In genomic region chr17:31496601-31497000, GRCh38 we compare ENCODE assay signal across 22 cellular contexts.
A peak's percentile ranks its signal among the peaks of the same experiment; 100 is the strongest.
DNase-seq lines count a peak whose midpoint lies in the region; ATAC-seq and TF ChIP-seq lines count a peak whose summit lies in the region.
"Had no signal": no experiment of that assay in that cellular context is flagged by ENCODE, and none has a peak within 500 bp of the region (broad histone marks: within the 10 kb centered on the region; RNA-seq: fewer than 3 reads in every experiment).

No MANE protein-coding gene starts in this region.

- H2AK5ac ChIP-seq in H9 (ENCODE audit: insufficient read length, low read length), result no peak overlapping the region

- H2BK20ac ChIP-seq in H9 (ENCODE audit: low read depth, low read length, poor library complexity, severe bottlenecking), result no peak overlapping the region

- H3K79me2 ChIP-seq in H9 (ENCODE audit: insufficient read depth, low read length), result peaks cover 4% of the 10 kb centered on the region; the same call in 1 of the 2 replicates
- H3K79me2 ChIP-seq in osteoblast (ENCODE audit: insufficient read depth, low read length), result no peaks in the 10 kb centered on the region

- no peak overlapping the region for H4K91ac ChIP-seq in H9 (ENCODE audit: insufficient read length, low read depth, low read length)

- peak overlapping the region; percentile 10 for H3K4me3 ChIP-seq in CD4-positive, CD25-positive, alpha-beta regulatory T cell (ENCODE audit: low read depth, low read length)
- H3K4me3 ChIP-seq in effector memory CD4-positive, alpha-beta T cell (ENCODE audit: insufficient read depth, low read depth, low read length, poor library complexity, severe bottlenecking), result no peak overlapping the region
- H3K4me3 ChIP-seq in osteoblast (ENCODE audit: insufficient read depth, low read length), result no peak overlapping the region
- H3K4me3 ChIP-seq: adrenal gland, colonic mucosa, GM12878 had no signal

- H4K20me1 ChIP-seq in H9 (ENCODE audit: control insufficient read depth, insufficient read depth, insufficient read length) (no peaks in the 10 kb centered on the region), osteoblast (ENCODE audit: insufficient read depth, low read length) (no peaks in the 10 kb centered on the region)

- peaks cover 14 to 91% (median 45%) of the 10 kb centered on the region in 4 donors for H3K4me1 Mint-ChIP-seq in CD4-positive, CD25-positive, alpha-beta regulatory T cell
- H3K4me1 Mint-ChIP-seq in H9, result peaks cover 62 to 84% of the 10 kb centered on the region in 2 experiments

- H3K4me3 Mint-ChIP-seq in CD4-positive, CD25-positive, alpha-beta regulatory T cell, result peak overlapping the region in 3 of 4 donors; percentile 13 to 61 (median 60)
- H3K4me3 Mint-ChIP-seq in H9, result no peak overlapping the region

- peak overlapping the region; percentile 20 for H3K9ac ChIP-seq in H9 (ENCODE audit: extremely low read depth, insufficient read length, low read length)

- no peak for DNase-seq in CD4-positive, CD25-positive, alpha-beta regulatory T cell
- DNase-seq in H9, result no peak
- no peak for DNase-seq in effector memory CD4-positive, alpha-beta T cell
- peak; percentile 61 for DNase-seq in osteoblast (ENCODE audit: insufficient read length, low spot score, missing footprints)
- DNase-seq: adrenal gland; colonic mucosa; DND-41; kidney glomerular epithelial cell; NCI-H1092; NCI-H187 treated with DMSO at 0.1 percent for 48 hours; NCI-H69; stimulated activated CD4-positive, alpha-beta T cell treated with anti-CD3 and anti-CD28 coated beads, Interleukin-15, amount 100 ng/mL, for 24 hours; substantia nigra; T1000 had no signal

- H3K4me2 ChIP-seq in H9 (ENCODE audit: insufficient read depth, insufficient read length, low read length) (no peak overlapping the region), osteoblast (ENCODE audit: insufficient read depth, low read length) (no peak overlapping the region)

- no peak overlapping the region for H3K4ac ChIP-seq in H9 (ENCODE audit: low read depth, low read length)

- no peak for TF ChIP-seq CTCF in H9 (conservative IDR thresholded peaks at IDR 0.05)
- TF ChIP-seq CTCF in osteoblast (IDR thresholded peaks at IDR 0.05; ENCODE audit: extremely low read depth, low read depth, low read length), result no peak

- WGBS in H9 (ENCODE audit: extremely low coverage, insufficient read length, low lambda C conversion rate), result no CpG with 5 or more reads among the region's 6 CpGs

- H2AFZ ChIP-seq in H9 (ENCODE audit: low read length) (no peak overlapping the region), osteoblast (ENCODE audit: low read length) (no peak overlapping the region)

- peaks cover 78% of the 10 kb centered on the region for H3K4me1 ChIP-seq in CD4-positive, CD25-positive, alpha-beta regulatory T cell (ENCODE audit: control insufficient read depth, insufficient read depth, low read length, poor library complexity, severe bottlenecking)
- H3K4me1 ChIP-seq in H9 (ENCODE audit: insufficient read depth, low read length) (peaks cover 8% of the 10 kb centered on the region; the same call in 1 of the 2 replicates), osteoblast (ENCODE audit: insufficient read depth, low read length) (peaks cover 9% of the 10 kb centered on the region)
- H3K4me1 ChIP-seq in effector memory CD4-positive, alpha-beta T cell (ENCODE audit: control insufficient read depth, insufficient read depth, low read length, poor library complexity, severe bottlenecking), result peaks cover 61% of the 10 kb centered on the region

- H2BK15ac ChIP-seq in H9 (ENCODE audit: low read depth, low read length), result no peak overlapping the region

- no peaks in the 10 kb centered on the region for H3K36me3 Mint-ChIP-seq in CD4-positive, CD25-positive, alpha-beta regulatory T cell
- H3K36me3 Mint-ChIP-seq in H9 (ENCODE audit: insufficient read depth in 1 of 3, low read depth in 3 of 3), result no peaks in the 10 kb centered on the region

- H4K8ac ChIP-seq in H9 (replicated peaks; ENCODE audit: insufficient read length, low read depth, low read length), result no peak overlapping the region

- no peak overlapping the region for H3K56ac ChIP-seq in H9 (ENCODE audit: insufficient read length, low read depth, low read length)

- no peaks in the 10 kb centered on the region for H3K9me3 ChIP-seq in CD4-positive, CD25-positive, alpha-beta regulatory T cell (ENCODE audit: control insufficient read depth in 2 of 2, low read length in 2 of 2)
- H3K9me3 ChIP-seq in H9 (ENCODE audit: control insufficient read depth, low read depth, low read length), result no peaks in the 10 kb centered on the region
- no peaks in the 10 kb centered on the region for H3K9me3 ChIP-seq in effector memory CD4-positive, alpha-beta T cell (ENCODE audit: control insufficient read depth, low read length)
- no peaks in the 10 kb centered on the region for H3K9me3 ChIP-seq in osteoblast (ENCODE audit: low read depth, low read length)
- H3K9me3 ChIP-seq: adrenal gland, colonic mucosa had no signal

- peaks cover 2% of the 10 kb centered on the region for H3K79me1 ChIP-seq in H9 (ENCODE audit: insufficient read depth, low read depth, low read length, poor library complexity, severe bottlenecking)

- H3K27me3 Mint-ChIP-seq in CD4-positive, CD25-positive, alpha-beta regulatory T cell, result no peaks in the 10 kb centered on the region
- H3K27me3 Mint-ChIP-seq in H9 (ENCODE audit: low read depth), result peaks cover 1% of the 10 kb centered on the region; the same call in 1 of the 2 replicates

- H3T11ph ChIP-seq in H9 (ENCODE audit: low read length), result no peak overlapping the region

- no peak overlapping the region for H3K23ac ChIP-seq in H9 (ENCODE audit: insufficient read length, low read depth, low read length)

- no peaks in the 10 kb centered on the region for H3K27me3 ChIP-seq in CD4-positive, CD25-positive, alpha-beta regulatory T cell (ENCODE audit: control insufficient read depth, insufficient read depth, low read length)
- H3K27me3 ChIP-seq in H9 (ENCODE audit: insufficient read depth, low read length) (no peaks in the 10 kb centered on the region), osteoblast (ENCODE audit: insufficient read depth, low read length) (peaks cover 45% of the 10 kb centered on the region)
- H3K27me3 ChIP-seq in effector memory CD4-positive, alpha-beta T cell (replicated peaks; ENCODE audit: control insufficient read depth, insufficient read depth, low read length, poor library complexity, severe bottlenecking), result no peaks in the 10 kb centered on the region
- H3K27me3 ChIP-seq: adrenal gland, colonic mucosa had no signal

- H3K18ac ChIP-seq in H9 (ENCODE audit: insufficient read length, low read depth, low read length), result no peak overlapping the region

- peak overlapping the region; percentile 90 to 99 (median 95) for H3K27ac Mint-ChIP-seq in CD4-positive, CD25-positive, alpha-beta regulatory T cell
- H3K27ac Mint-ChIP-seq in H9, result peak overlapping the region in 1 of 3 experiments; percentile 25; a peak in 1 of 7 replicates

- H2BK5ac ChIP-seq in H9 (ENCODE audit: insufficient read length, low read length), result no peak overlapping the region

- no peaks in the 10 kb centered on the region for H3K9me3 Mint-ChIP-seq in CD4-positive, CD25-positive, alpha-beta regulatory T cell
- H3K9me3 Mint-ChIP-seq in H9, result no peaks in the 10 kb centered on the region

- H3K14ac ChIP-seq in H9 (ENCODE audit: insufficient read depth, low read length), result no peak overlapping the region

- no peak overlapping the region for H2BK12ac ChIP-seq in H9 (ENCODE audit: insufficient read length, low read depth, low read length)

- no peak overlapping the region for H2BK120ac ChIP-seq in H9 (ENCODE audit: low read depth, low read length, poor library complexity, severe bottlenecking)

- no peaks in the 10 kb centered on the region for H3K23me2 ChIP-seq in H9 (ENCODE audit: insufficient read length, low read depth, low read length, poor library complexity, severe bottlenecking)

- no peak for ATAC-seq in CD4-positive, CD25-positive, alpha-beta regulatory T cell (ENCODE audit: low read depth in 2 of 2)
- ATAC-seq in GM18861 (IDR thresholded peaks at IDR 0.05; ENCODE audit: unreplicated experiment), result no peak
- ATAC-seq in HG03520 (IDR thresholded peaks at IDR 0.05; ENCODE audit: unreplicated experiment), result no peak
- ATAC-seq in GM19397 (IDR thresholded peaks at IDR 0.05; ENCODE audit: unreplicated experiment), result no peak
- ATAC-seq: activated CD4-positive, CD25-positive, alpha-beta regulatory T cell treated with anti-CD3 and anti-CD28 coated beads, Interleukin-2, amount 50 U/mL, for 24 hours; GM12878; sciatic nerve; SK-N-SH treated with all-trans-retinoic acid at 6 μM for 48 hours had no signal

- no peaks in the 10 kb centered on the region for H3K36me3 ChIP-seq in CD4-positive, CD25-positive, alpha-beta regulatory T cell (ENCODE audit: control insufficient read depth, insufficient read depth, low read length)
- H3K36me3 ChIP-seq in effector memory CD4-positive, alpha-beta T cell (ENCODE audit: control insufficient read depth, insufficient read depth, low read length), result no peaks in the 10 kb centered on the region
- no peaks in the 10 kb centered on the region for H3K36me3 ChIP-seq in osteoblast (ENCODE audit: insufficient read depth, low read length)
- H3K36me3 ChIP-seq: adrenal gland, colonic mucosa had no signal

- no peak overlapping the region for H4K5ac ChIP-seq in H9 (ENCODE audit: insufficient read length, low read depth, low read length)

- H3K27ac ChIP-seq in CD4-positive, CD25-positive, alpha-beta regulatory T cell (ENCODE audit: insufficient read depth, low read length, poor library complexity, severe bottlenecking), result peak overlapping the region; percentile 90
- H3K27ac ChIP-seq in H9 (ENCODE audit: insufficient read length, low read depth, low read length) (no peak overlapping the region), osteoblast (ENCODE audit: low read depth, low read length) (no peak overlapping the region)
- peak overlapping the region; percentile 11 for H3K27ac ChIP-seq in effector memory CD4-positive, alpha-beta T cell (ENCODE audit: insufficient read depth, low read length, poor library complexity, severe bottlenecking)
- H3K27ac ChIP-seq: adrenal gland, colonic mucosa, RWPE1 had no signal

Comparison
In these comparisons a context has a peak if more than half of its experiments do, and no peak if none do; other contexts are left out.
1. H3K27ac ChIP-seq: peak in CD4-positive, CD25-positive, alpha-beta regulatory T cell (single experiment) and effector memory CD4-positive, alpha-beta T cell (single experiment); none in H9 (single experiment) and osteoblast (single experiment).
2. H3K4me3 Mint-ChIP-seq: peak in CD4-positive, CD25-positive, alpha-beta regulatory T cell (3 of 4); none in H9 (0 of 2).